In the genomic region with DNA sequence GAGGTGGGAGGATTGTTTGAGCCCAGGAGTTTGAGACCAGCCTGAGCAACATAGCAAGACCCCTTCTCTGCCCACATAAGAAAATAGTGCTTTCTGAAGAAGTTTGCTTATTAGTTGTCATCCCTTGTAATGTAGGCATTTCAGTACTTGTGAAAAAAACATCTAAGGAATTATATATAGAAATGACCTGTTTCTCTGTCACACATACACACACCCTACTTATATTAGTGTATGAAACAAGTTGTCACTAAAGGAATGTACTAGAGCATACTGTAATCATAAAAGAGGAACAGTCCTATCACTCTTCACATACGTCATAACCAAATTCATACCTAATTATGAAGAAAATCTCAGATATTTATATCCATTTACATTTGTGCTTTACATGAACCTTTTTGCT, we compare ENCODE assay signal across 21 cellular contexts.
DNase-seq lines count a peak whose midpoint lies in the region; ATAC-seq and TF ChIP-seq lines count a peak whose summit lies in the region.
"Had no signal": no experiment of that assay in that cellular context is flagged by ENCODE, and none has a peak within 500 bp of the region (broad histone marks: within the 10 kb centered on the region; RNA-seq: fewer than 3 reads in every experiment).

No MANE protein-coding gene starts in this region.

- H3K4me3 ChIP-seq in CD8-positive, alpha-beta T cell (ENCODE audit: low read depth, low read length): no peak overlapping the region
- H3K4me3 ChIP-seq: A549 had no signal

- H3K27ac Mint-ChIP-seq in CD8-positive, alpha-beta T cell: peak overlapping the region; percentile 6
- H3K27ac Mint-ChIP-seq in T-helper 17 cell: peak overlapping the region; percentile 75
- H3K27ac Mint-ChIP-seq in stimulated activated effector memory CD8-positive, alpha-beta T cell treated with anti-CD3 and anti-CD28 coated beads, Interleukin-12 subunit alpha, Interleukin-12 subunit beta, amount 100 ng/mL, for 72 hours: peak overlapping the region; percentile 17

- H3K9me3 ChIP-seq in CD8-positive, alpha-beta T cell (ENCODE audit: low read length): no peaks in the 10 kb centered on the region
- no peaks in the 10 kb centered on the region for H3K9me3 ChIP-seq in T-helper 17 cell (ENCODE audit: control insufficient read depth, low read length, poor library complexity, severe bottlenecking)
- H3K9me3 ChIP-seq: A549 had no signal

- intact Hi-C loops in CD8-positive, alpha-beta T cell (cut with DNase I, micrococcal nuclease): no loop called here

- POLR2A ChIA-PET in CD8-positive, alpha-beta T cell (lab: Charles Lee): no interaction called here

- no peak for TF ChIP-seq CTCF in CD8-positive, alpha-beta T cell (IDR thresholded peaks at IDR 0.05)
- TF ChIP-seq CTCF in GM10266 (IDR thresholded peaks at IDR 0.05; ENCODE audit: control insufficient read depth, insufficient read depth, low read depth, missing control alignments): no peak

- H3K27ac ChIP-seq in CD8-positive, alpha-beta T cell (ENCODE audit: low read depth, low read length): no peak overlapping the region
- H3K27ac ChIP-seq: A549, C4-2B, HL-60 had no signal

- no peaks in the 10 kb centered on the region for H3K9me3 Mint-ChIP-seq in activated T-cell treated with anti-CD3 and anti-CD28 coated beads, Interleukin-2, amount 50 U/mL, for 4 hours
- no peaks in the 10 kb centered on the region for H3K9me3 Mint-ChIP-seq in CD8-positive, alpha-beta T cell
- H3K9me3 Mint-ChIP-seq in stimulated activated effector memory CD8-positive, alpha-beta T cell treated with anti-CD3 and anti-CD28 coated beads, Interleukin-12 subunit alpha, Interleukin-12 subunit beta, amount 100 ng/mL, for 72 hours: no peaks in the 10 kb centered on the region

- DNase-seq in activated T-cell treated with anti-CD3 and anti-CD28 coated beads, Interleukin-2, amount 50 U/mL, for 4 hours: no peak
- DNase-seq in activated T-cell treated with anti-CD3 and anti-CD28 coated beads, Interleukin-2, amount 50 U/mL, for 48 hours: no peak
- DNase-seq in CD8-positive, alpha-beta T cell: no peak
- DNase-seq in T-helper 17 cell (no peak), AML-193 (lab: John Stamatoyannopoulos, UW) (no peak), GM10266 (ENCODE audit: extremely low spot score) (no peak)
- no peak for DNase-seq in stimulated activated effector memory CD8-positive, alpha-beta T cell treated with anti-CD3 and anti-CD28 coated beads, Interleukin-12 subunit alpha, Interleukin-12 subunit beta, amount 100 ng/mL, for 72 hours (ENCODE audit: low spot score in 2 of 2)
- DNase-seq: Calu3; DMS53; HCEC 1CT; MV-4-11; NCI-H1417; NCI-H187 treated with DMSO at 0.1 percent for 48 hours; NCI-H446; NK-92 treated with Interleukin-12 subunit alpha and Interleukin-12 subunit beta, amount 100 ng/mL, for 24 hours; OCI-M1; RPMI8226; SIG-M5 had no signal

- ATAC-seq in activated T-cell treated with anti-CD3 and anti-CD28 coated beads, Interleukin-2, amount 50 U/mL, for 4 hours: peak; percentile 66 to 77
- ATAC-seq in CD8-positive, alpha-beta T cell: no peak
- ATAC-seq in T-helper 17 cell: no peak
- peak; percentile 77 for ATAC-seq in stimulated activated effector memory CD8-positive, alpha-beta T cell treated with anti-CD3 and anti-CD28 coated beads, Interleukin-12 subunit alpha, Interleukin-12 subunit beta, amount 100 ng/mL, for 72 hours
- ATAC-seq: A549 had no signal

- CTCF ChIA-PET in CD8-positive, alpha-beta T cell (lab: Charles Lee): interaction anchor here (0.6 to 0.7 kb wide), 2 partner anchors 9 to 308 kb away, joined by 3 read pairs; no protein-coding TSS in a partner anchor

- H3K36me3 Mint-ChIP-seq in activated T-cell treated with anti-CD3 and anti-CD28 coated beads, Interleukin-2, amount 50 U/mL, for 4 hours (ENCODE audit: insufficient read depth): peaks cover 34% of the 10 kb centered on the region
- H3K36me3 Mint-ChIP-seq in CD8-positive, alpha-beta T cell: peaks cover 78% of the 10 kb centered on the region
- H3K36me3 Mint-ChIP-seq in T-helper 17 cell (ENCODE audit: low read depth): peaks cover 6% of the 10 kb centered on the region
- H3K36me3 Mint-ChIP-seq in stimulated activated effector memory CD8-positive, alpha-beta T cell treated with anti-CD3 and anti-CD28 coated beads, Interleukin-12 subunit alpha, Interleukin-12 subunit beta, amount 100 ng/mL, for 72 hours: peaks cover 73% of the 10 kb centered on the region

- H3K27me3 ChIP-seq in CD8-positive, alpha-beta T cell (ENCODE audit: insufficient read depth, low read length): no peaks in the 10 kb centered on the region

- H3K4me1 Mint-ChIP-seq in activated T-cell treated with anti-CD3 and anti-CD28 coated beads, Interleukin-2, amount 50 U/mL, for 4 hours (ENCODE audit: low read depth): no peaks in the 10 kb centered on the region
- peaks cover 4% of the 10 kb centered on the region for H3K4me1 Mint-ChIP-seq in CD8-positive, alpha-beta T cell (ENCODE audit: low read depth)
- peaks cover 12% of the 10 kb centered on the region for H3K4me1 Mint-ChIP-seq in T-helper 17 cell
- H3K4me1 Mint-ChIP-seq in stimulated activated effector memory CD8-positive, alpha-beta T cell treated with anti-CD3 and anti-CD28 coated beads, Interleukin-12 subunit alpha, Interleukin-12 subunit beta, amount 100 ng/mL, for 72 hours: peaks cover 6% of the 10 kb centered on the region

- no peaks in the 10 kb centered on the region for H3K4me1 ChIP-seq in CD8-positive, alpha-beta T cell (ENCODE audit: insufficient read depth, low read length)

- no peak overlapping the region for H3K4me3 Mint-ChIP-seq in activated T-cell treated with anti-CD3 and anti-CD28 coated beads, Interleukin-2, amount 50 U/mL, for 4 hours
- H3K4me3 Mint-ChIP-seq in CD8-positive, alpha-beta T cell: no peak overlapping the region
- no peak overlapping the region for H3K4me3 Mint-ChIP-seq in T-helper 17 cell
- no peak overlapping the region for H3K4me3 Mint-ChIP-seq in stimulated activated effector memory CD8-positive, alpha-beta T cell treated with anti-CD3 and anti-CD28 coated beads, Interleukin-12 subunit alpha, Interleukin-12 subunit beta, amount 100 ng/mL, for 72 hours

- no peaks in the 10 kb centered on the region for H3K27me3 Mint-ChIP-seq in activated T-cell treated with anti-CD3 and anti-CD28 coated beads, Interleukin-2, amount 50 U/mL, for 4 hours (ENCODE audit: low read depth)
- no peaks in the 10 kb centered on the region for H3K27me3 Mint-ChIP-seq in CD8-positive, alpha-beta T cell (ENCODE audit: low read depth)
- H3K27me3 Mint-ChIP-seq in T-helper 17 cell: no peaks in the 10 kb centered on the region

- H3K36me3 ChIP-seq in CD8-positive, alpha-beta T cell (ENCODE audit: insufficient read depth, low read length): peaks cover 10% of the 10 kb centered on the region

Comparison
In these comparisons a context has a peak if more than half of its experiments do, and no peak if none do; other contexts are left out.
1. ATAC-seq: peak in activated T-cell treated with anti-CD3 and anti-CD28 coated beads, Interleukin-2, amount 50 U/mL, for 4 hours (2 of 2) and stimulated activated effector memory CD8-positive, alpha-beta T cell treated with anti-CD3 and anti-CD28 coated beads, Interleukin-12 subunit alpha, Interleukin-12 subunit beta, amount 100 ng/mL, for 72 hours (single experiment); none in CD8-positive, alpha-beta T cell (single experiment) and T-helper 17 cell (single experiment).
2. H3K27ac Mint-ChIP-seq: peak in every context shown above with its lines; median percentile 75 in T-helper 17 cell; 17 in stimulated activated effector memory CD8-positive, alpha-beta T cell treated with anti-CD3 and anti-CD28 coated beads, Interleukin-12 subunit alpha, Interleukin-12 subunit beta, amount 100 ng/mL, for 72 hours; 6 in CD8-positive, alpha-beta T cell.